1 cellular context compared by ENCODE assay signal in genomic region chr10:125049216-125049903, GRCh38.
TF ChIP-seq lines count a peak whose summit lies in the region.

No MANE protein-coding gene starts in this region.

TF ChIP-seq in HepG2, 621 proteins besides CTCF, POLR2A, EP300 and RAD21 (continued from another document):
- no peak for TF ChIP-seq ZBTB33 (CRISPR knock-in tag; IDR thresholded peaks at IDR 0.05)
- no peak for TF ChIP-seq GRHL1 (CRISPR knock-in tag; conservative IDR thresholded peaks at IDR 0.05)
- no peak for TF ChIP-seq ZNF770 (CRISPR knock-in tag; IDR thresholded peaks at IDR 0.05)
- TF ChIP-seq TBP (CRISPR knock-in tag; IDR thresholded peaks at IDR 0.05): no peak
- TF ChIP-seq SKIL (CRISPR knock-in tag; IDR thresholded peaks at IDR 0.05; ENCODE audit: borderline replicate concordance): no peak
- no peak for TF ChIP-seq PRMT3 (CRISPR knock-in tag; IDR thresholded peaks at IDR 0.05; ENCODE audit: borderline replicate concordance, low read depth)
- TF ChIP-seq SCMH1 (CRISPR knock-in tag; IDR thresholded peaks at IDR 0.05; ENCODE audit: borderline replicate concordance): no peak
- no peak for TF ChIP-seq REL (CRISPR knock-in tag; conservative IDR thresholded peaks at IDR 0.05)
- TF ChIP-seq IKZF5 (CRISPR knock-in tag; IDR thresholded peaks at IDR 0.05): no peak
- no peak for TF ChIP-seq SALL2 (CRISPR knock-in tag; IDR thresholded peaks at IDR 0.05)
